Comparison of ENCODE assay signal across 20 cellular contexts in genomic region chr6:33185190-33185589, GRCh38.
"Had no signal": no experiment of that assay in that cellular context is flagged by ENCODE, and none has a peak within 500 bp of the region (broad histone marks: within the 10 kb centered on the region; RNA-seq: fewer than 3 reads in every experiment).

No MANE protein-coding gene starts in this region.

- H3K4me2 ChIP-seq: neural progenitor cell had no signal

- H3K9me3 ChIP-seq: colonic mucosa, heart left ventricle, lower lobe of right lung, tibial artery had no signal

- H3K36me3 Mint-ChIP-seq: neural progenitor cell had no signal

- H3K27ac Mint-ChIP-seq: neural progenitor cell had no signal

- H3K36me3 ChIP-seq: colonic mucosa, heart left ventricle, lower lobe of right lung, neural progenitor cell, spleen, tibial artery had no signal

- H2AFZ ChIP-seq: neural progenitor cell had no signal

- H3K4me3 ChIP-seq: colonic mucosa, heart left ventricle, lower lobe of right lung, neural progenitor cell, SK-N-MC, spleen, tibial artery had no signal

- H3K9me3 Mint-ChIP-seq: neural progenitor cell had no signal

- H3K27me3 ChIP-seq: colonic mucosa, heart left ventricle had no signal

- FAIRE-seq: bronchial epithelial cell, TTC549 had no signal

- ATAC-seq: activated T-cell treated with anti-CD3 and anti-CD28 coated beads, Interleukin-2, amount 50 U/mL, for 4 hours; heart left ventricle; lower lobe of right lung; naive thymus-derived CD4-positive, alpha-beta T cell had no signal

- H3K4me3 Mint-ChIP-seq: activated T-cell treated with anti-CD3 and anti-CD28 coated beads, Interleukin-2, amount 50 U/mL, for 4 hours; stimulated activated naive CD8-positive, alpha-beta T cell treated with anti-CD3 and anti-CD28 coated beads, Interleukin-15, Interleukin-2, amounts not matched to agents 100 ng/mL and 50 ng/mL, for 24 hours had no signal

- H3K4me1 Mint-ChIP-seq: neural progenitor cell had no signal

- H3K9ac ChIP-seq: neural progenitor cell had no signal

- H3K27ac ChIP-seq: colonic mucosa, heart left ventricle, lower lobe of right lung, neural progenitor cell, SK-N-MC, spleen, tibial artery, WERI-Rb-1 had no signal

- H3K4me1 ChIP-seq: colonic mucosa, lower lobe of right lung, neural progenitor cell, tibial artery had no signal

- DNase-seq: activated CD4-positive, CD25-positive, alpha-beta regulatory T cell treated with anti-CD3 and anti-CD28 coated beads, Interleukin-2, amount 50 U/mL, for 72 hours; activated CD8-positive, alpha-beta memory T cell treated with anti-CD3 and anti-CD28 coated beads, Interleukin-2, amount 50 U/mL, for 48 hours; activated naive CD4-positive, alpha-beta T cell treated with Interleukin-2 at 50 U/mL for 16 hours; activated T-cell treated with anti-CD3 and anti-CD28 coated beads, Interleukin-2, amount 50 U/mL, for 4 hours; amygdala; colonic mucosa; islet precursor cell; lower lobe of right lung; naive thymus-derived CD4-positive, alpha-beta T cell; spleen; stimulated activated CD4-positive, alpha-beta T cell treated with anti-CD3 and anti-CD28 coated beads, Interleukin-4, amount 100 ng/mL, for 1 hour; SW 1271; tibial artery; WERI-Rb-1 had no signal
